30 cellular contexts compared by ENCODE assay signal in genomic region chr11:122538060-122538459, GRCh38.
"Had no signal": no experiment of that assay in that cellular context is flagged by ENCODE, and none has a peak within 500 bp of the region (broad histone marks: within the 10 kb centered on the region; RNA-seq: fewer than 3 reads in every experiment).

No MANE protein-coding gene starts in this region.

- ATAC-seq: activated CD8-positive, alpha-beta T cell treated with anti-CD3 and anti-CD28 coated beads for 36 hours; activated naive CD8-positive, alpha-beta T cell treated with anti-CD3 and anti-CD28 coated beads, Interleukin-2, amount 50 U/mL, for 24 hours; activated T-cell treated with anti-CD3 and anti-CD28 coated beads, Interleukin-2, amount 50 U/mL, for 4 hours; activated T-cell treated with anti-CD3 and anti-CD28 coated beads, Interleukin-2, amount 50 U/mL, for 72 hours; activated T-helper 17 cell treated with anti-CD3 and anti-CD28 coated beads, Interleukin-2, amount 50 U/mL, for 72 hours had no signal

- H3K27ac ChIP-seq: ascending aorta, cardiac muscle cell, VCaP had no signal

- H3K4me1 ChIP-seq: ascending aorta had no signal

- DNase-seq: activated B cell treated with CpG ODN at 0.5 μM for 24 hours; activated CD4-positive, alpha-beta memory T cell treated with anti-CD3 and anti-CD28 coated beads for 36 hours; activated CD4-positive, alpha-beta T cell treated with anti-CD3 and anti-CD28 coated beads for 4 hours; activated CD4-positive, alpha-beta T cell treated with anti-CD3 and anti-CD28 coated beads, Interleukin-2, amount 10 ng/mL, durations not matched to agents 24 days and 14 days; activated CD4-positive, alpha-beta T cell treated with anti-CD3 and anti-CD28 coated beads, Interleukin-2, amount 50 U/mL, for 1 hour; activated CD4-positive, alpha-beta T cell treated with anti-CD3 and anti-CD28 coated beads, Interleukin-2, amount 50 U/mL, for 4 hours; activated CD4-positive, CD25-positive, alpha-beta regulatory T cell treated with anti-CD3 and anti-CD28 coated beads, Interleukin-2, amount 50 U/mL, for 72 hours; activated CD8-positive, alpha-beta memory T cell treated with anti-CD3 and anti-CD28 coated beads, Interleukin-2, amount 50 U/mL, for 4 hours; activated CD8-positive, alpha-beta T cell treated with anti-CD3 and anti-CD28 coated beads for 36 hours; activated effector memory CD4-positive, alpha-beta T cell treated with anti-CD3 and anti-CD28 coated beads, Interleukin-2, amount 50 U/mL, for 16 hours; activated naive CD4-positive, alpha-beta T cell treated with anti-CD3 and anti-CD28 coated beads, Interleukin-2, amount 10 ng/mL, durations not matched to agents 7 days and 5 days; activated naive CD4-positive, alpha-beta T cell treated with Interleukin-2 at 50 U/mL for 16 hours; activated naive CD8-positive, alpha-beta T cell treated with anti-CD3 and anti-CD28 coated beads, Interleukin-2, amount 10 ng/mL, durations not matched to agents 7 days and 5 days; activated naive CD8-positive, alpha-beta T cell treated with anti-CD3 and anti-CD28 coated beads, Interleukin-2, amount 50 U/mL, for 24 hours; activated T-cell treated with anti-CD3 and anti-CD28 coated beads for 4 hours; activated T-cell treated with anti-CD3 and anti-CD28 coated beads, Interleukin-2, amount 50 U/mL, for 1 hour; activated T-cell treated with anti-CD3 and anti-CD28 coated beads, Interleukin-2, amount 50 U/mL, for 4 hours; activated T-cell treated with anti-CD3 and anti-CD28 coated beads, Interleukin-2, amount 50 U/mL, for 72 hours; amygdala; anterior cingulate cortex; caudate nucleus; cerebellar nuclear complex; T-helper 2 cell; T-helper 9 cell had no signal

- H3K36me3 ChIP-seq: ascending aorta, cardiac muscle cell had no signal

- FAIRE-seq: bronchial epithelial cell, TTC549 had no signal

- H3K27me3 ChIP-seq: ascending aorta, cardiac muscle cell had no signal

- H3K4me3 ChIP-seq: ascending aorta, cardiac muscle cell had no signal
